Comparison of ENCODE assay signal across 19 cellular contexts in genomic region chr15:93664180-93664951, GRCh38.
"Had no signal": no experiment of that assay in that cellular context is flagged by ENCODE, and none has a peak within 500 bp of the region (broad histone marks: within the 10 kb centered on the region; RNA-seq: fewer than 3 reads in every experiment).

No MANE protein-coding gene starts in this region.

- H3K27ac ChIP-seq: ascending aorta, hepatocyte, vagina had no signal

- H3K4me1 Mint-ChIP-seq: activated naive CD4-positive, alpha-beta T cell treated with anti-CD3 and anti-CD28 coated beads, Interleukin-2, amount 50 U/mL, for 24 hours had no signal

- H3K4me3 ChIP-seq: ascending aorta, breast epithelium, hepatocyte, skin epidermis, tibial nerve, vagina had no signal

- H3K9me3 Mint-ChIP-seq: activated naive CD4-positive, alpha-beta T cell treated with anti-CD3 and anti-CD28 coated beads, Interleukin-2, amount 50 U/mL, for 24 hours; dendritic cell treated with granulocyte-macrophage colony-stimulating factor and Interleukin-4, amounts not matched to agents 40 ng/mL and 50 ng/mL, for 4 days; stimulated activated naive CD8-positive, alpha-beta T cell treated with anti-CD3 and anti-CD28 coated beads, Interleukin-15, Interleukin-2, amounts not matched to agents 100 ng/mL and 50 ng/mL, for 24 hours; T-helper 1 cell treated with Interleukin-12 subunit alpha and Interleukin-12 subunit beta and Interleukin-4 antibody, amounts not matched to agents 30 μg/mL and 1 μg/mL, for 36 hours had no signal

- H3K27me3 ChIP-seq: ascending aorta, breast epithelium, hepatocyte, tibial nerve, vagina had no signal

- H3K36me3 Mint-ChIP-seq: activated naive CD4-positive, alpha-beta T cell treated with anti-CD3 and anti-CD28 coated beads, Interleukin-2, amount 50 U/mL, for 24 hours had no signal

- DNase-seq: activated CD4-positive, alpha-beta T cell treated with anti-CD3 and anti-CD28 coated beads, Interleukin-2, amount 50 U/mL, for 4 hours; activated gamma-delta T cell; activated T-cell treated with anti-CD3 and anti-CD28 coated beads, Interleukin-2, amount 50 U/mL, for 72 hours; effector CD8-positive, alpha-beta T cell; stimulated activated CD4-positive, alpha-beta T cell treated with anti-CD3 and anti-CD28 coated beads, Interleukin-15, amount 100 ng/mL, for 24 hours; stimulated activated CD4-positive, alpha-beta T cell treated with anti-CD3 and anti-CD28 coated beads, Interleukin-2, amount 100 ng/mL, for 48 hours had no signal

- H3K9me3 ChIP-seq: ascending aorta, breast epithelium, tibial nerve, vagina had no signal

- ATAC-seq: activated CD4-positive, CD25-positive, alpha-beta regulatory T cell treated with anti-CD3 and anti-CD28 coated beads, Interleukin-2, amount 50 U/mL, for 24 hours; activated T-cell treated with anti-CD3 and anti-CD28 coated beads, Interleukin-2, amount 50 U/mL, for 72 hours; esophagus mucosa had no signal

- H3K27me3 Mint-ChIP-seq: dendritic cell treated with granulocyte-macrophage colony-stimulating factor and Interleukin-4, amounts not matched to agents 40 ng/mL and 50 ng/mL, for 4 days had no signal

- H3K4me3 Mint-ChIP-seq: activated naive CD4-positive, alpha-beta T cell treated with anti-CD3 and anti-CD28 coated beads, Interleukin-2, amount 50 U/mL, for 24 hours; activated T-cell treated with anti-CD3 and anti-CD28 coated beads, Interleukin-2, amount 50 U/mL, for 72 hours; dendritic cell treated with granulocyte-macrophage colony-stimulating factor and Interleukin-4, amounts not matched to agents 40 ng/mL and 50 ng/mL, for 4 days; stimulated activated naive CD8-positive, alpha-beta T cell treated with anti-CD3 and anti-CD28 coated beads, Interleukin-15, Interleukin-2, amounts not matched to agents 100 ng/mL and 50 ng/mL, for 24 hours; T-helper 1 cell treated with Interleukin-12 subunit alpha and Interleukin-12 subunit beta and Interleukin-4 antibody, amounts not matched to agents 30 μg/mL and 1 μg/mL, for 36 hours had no signal

- H3K4me1 ChIP-seq: ascending aorta, breast epithelium had no signal

- H3K27ac Mint-ChIP-seq: activated naive CD4-positive, alpha-beta T cell treated with anti-CD3 and anti-CD28 coated beads, Interleukin-2, amount 50 U/mL, for 24 hours; activated T-cell treated with anti-CD3 and anti-CD28 coated beads, Interleukin-2, amount 50 U/mL, for 72 hours; dendritic cell treated with granulocyte-macrophage colony-stimulating factor and Interleukin-4, amounts not matched to agents 40 ng/mL and 50 ng/mL, for 4 days; progenitor cell of endocrine pancreas; stimulated activated naive CD8-positive, alpha-beta T cell treated with anti-CD3 and anti-CD28 coated beads, Interleukin-15, Interleukin-2, amounts not matched to agents 100 ng/mL and 50 ng/mL, for 24 hours; T-helper 1 cell treated with Interleukin-12 subunit alpha and Interleukin-12 subunit beta and Interleukin-4 antibody, amounts not matched to agents 30 μg/mL and 1 μg/mL, for 36 hours had no signal

- H3K36me3 ChIP-seq: ascending aorta, breast epithelium, tibial nerve, vagina had no signal
